ENCODE assay signal across 25 cellular contexts in the genomic region with DNA sequence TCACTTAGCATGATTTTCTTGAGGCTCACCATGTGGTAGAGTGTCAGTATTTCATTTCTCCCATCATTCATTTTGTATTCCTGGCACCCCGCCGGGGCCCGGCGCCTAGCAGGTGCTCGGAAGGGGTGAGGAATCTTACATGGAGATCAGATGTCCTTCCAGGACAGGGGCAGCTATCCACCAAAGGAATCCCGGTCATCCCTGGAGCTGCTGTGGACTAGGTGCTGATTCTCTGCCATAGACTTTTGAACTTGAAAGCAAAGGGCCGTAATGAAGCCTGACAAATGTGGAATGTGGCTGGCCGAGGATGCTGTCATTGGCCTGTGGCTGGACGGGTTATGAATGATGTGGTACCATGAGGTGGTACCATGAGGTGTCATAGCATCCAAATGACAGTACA. TPM values are rescaled to one million over a fixed set of nuclear protein-coding genes. Genes with fewer than 3 reads are reported as not detected.
DNase-seq lines count a peak whose midpoint lies in the region; ATAC-seq and FAIRE-seq lines count a peak whose summit lies in the region.
"Had no signal": no experiment of that assay in that cellular context is flagged by ENCODE, and none has a peak within 500 bp of the region (broad histone marks: within the 10 kb centered on the region; RNA-seq: fewer than 3 reads in every experiment).

No MANE protein-coding gene starts in this region.

- H3K9me3 ChIP-seq in SJCRH30 (replicated peaks), result no peaks in the 10 kb centered on the region
- H3K9me3 ChIP-seq: BE2C, esophagus squamous epithelium, Peyer's patch, thyroid gland had no signal

- no peak overlapping the region for H3K4me3 ChIP-seq in SJCRH30
- H3K4me3 ChIP-seq: esophagus squamous epithelium, Peyer's patch, thyroid gland had no signal

- ATAC-seq in GM18868 (IDR thresholded peaks at IDR 0.05; ENCODE audit: unreplicated experiment) (no peak), HG03039 (IDR thresholded peaks at IDR 0.05; ENCODE audit: unreplicated experiment) (no peak)
- ATAC-seq: activated CD4-positive, CD25-positive, alpha-beta regulatory T cell treated with anti-CD3 and anti-CD28 coated beads, Interleukin-2, amount 50 U/mL, for 24 hours; activated T-cell treated with anti-CD3 and anti-CD28 coated beads, Interleukin-2, amount 50 U/mL, for 4 hours; effector memory CD8-positive, alpha-beta T cell; naive thymus-derived CD8-positive, alpha-beta T cell had no signal

- FAIRE-seq in urothelium cell line (lab: Jason Lieb, UNC), result peak; percentile 83

- peak overlapping the region; percentile 95 for H3K27ac ChIP-seq in SJCRH30
- H3K27ac ChIP-seq: esophagus squamous epithelium, KMS-11, parathyroid adenoma, Peyer's patch, thyroid gland had no signal

- H3K36me3 ChIP-seq in SJCRH30, result peaks cover 2% of the 10 kb centered on the region; the same call in 1 of the 2 replicates
- H3K36me3 ChIP-seq: BE2C, esophagus squamous epithelium, Peyer's patch, thyroid gland had no signal

- no peaks in the 10 kb centered on the region for H3K27me3 ChIP-seq in SJCRH30
- H3K27me3 ChIP-seq: BE2C, Peyer's patch, thyroid gland had no signal

- DNase-seq in DMS 273 (lab: John Stamatoyannopoulos, UW; ENCODE audit: unreplicated experiment) (peak; percentile 37), DMS 273 treated with DMSO at 0.1 percent for 48 hours (lab: John Stamatoyannopoulos, UW) (no peak), SJCRH30 (peak; percentile 70 to 75), kidney tubule cell (ENCODE audit: low spot score) (peak; percentile 21), urothelium cell line (ENCODE audit: low spot score) (no peak), DMS79 (lab: John Stamatoyannopoulos, UW) (no peak)
- DNase-seq: activated CD8-positive, alpha-beta memory T cell treated with anti-CD3 and anti-CD28 coated beads for 24 hours; activated naive CD4-positive, alpha-beta T cell treated with anti-CD3 and anti-CD28 coated beads for 36 hours; activated T-cell treated with anti-CD3 and anti-CD28 coated beads, Interleukin-2, amount 50 U/mL, for 4 hours; BE2C; Calu3; effector memory CD8-positive, alpha-beta T cell; esophagus squamous epithelium; GDM1; GOT3; naive thymus-derived CD8-positive, alpha-beta T cell; NCI-H1092; Peyer's patch; stimulated activated naive CD4-positive, alpha-beta T cell treated with Interleukin-2 at 50 U/mL for 16 hours; thyroid gland had no signal

- H3K4me1 ChIP-seq in SJCRH30, result peaks cover 15% of the 10 kb centered on the region
- H3K4me1 ChIP-seq: BE2C had no signal

RNA-seq across cellular contexts. Expression of a gene that starts 2.4 kb away (rescaled TPM):
- 1.4 and 2.1 TPM in 2 replicates for total RNA-seq in SJCRH30 (2014; rRNA removed; shearing (Covaris generic))

RNA-seq across cellular contexts. Expression of a gene that starts 33.1 kb away (rescaled TPM):
- 41.0 and 42.3 TPM in 2 replicates for total RNA-seq in SJCRH30 (2014; rRNA removed; shearing (Covaris generic))

Comparison
In these comparisons a context has a peak if more than half of its experiments do, and no peak if none do; other contexts are left out.
1. DNase-seq: peak in DMS 273 (single experiment), SJCRH30 (2 of 2) and kidney tubule cell (single experiment); none in DMS 273 treated with DMSO at 0.1 percent for 48 hours (single experiment), urothelium cell line (single experiment) and DMS79 (single experiment).